ENCODE assay signal across 16 cellular contexts in the genomic region with DNA sequence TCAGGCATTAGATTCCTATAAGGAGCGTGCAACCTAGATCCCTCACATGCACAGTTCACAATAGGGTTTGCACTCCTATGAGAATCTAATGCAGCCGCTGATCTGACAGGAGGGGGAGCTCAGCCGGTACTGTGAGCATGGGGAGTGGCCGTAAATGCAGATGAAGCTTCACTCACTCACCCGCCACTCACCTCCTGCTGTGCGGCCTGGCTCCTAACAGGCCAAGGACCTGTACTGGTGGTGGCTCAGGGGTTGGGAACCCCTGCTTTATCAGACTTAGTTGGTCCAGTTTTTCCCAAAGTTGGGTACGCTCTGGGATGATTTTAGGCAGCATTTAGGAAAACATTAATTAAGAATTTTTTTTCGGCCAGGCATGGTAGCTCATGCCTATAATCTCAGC.
A peak's percentile ranks its signal among the peaks of the same experiment; 100 is the strongest.
DNase-seq lines count a peak whose midpoint lies in the region; ATAC-seq lines count a peak whose summit lies in the region.
"Had no signal": no experiment of that assay in that cellular context is flagged by ENCODE, and none has a peak within 500 bp of the region (broad histone marks: within the 10 kb centered on the region; RNA-seq: fewer than 3 reads in every experiment).

No MANE protein-coding gene starts in this region.

- no peak overlapping the region for H3K9ac ChIP-seq in mesendoderm (ENCODE audit: low read length)
- H3K9ac ChIP-seq: GM23248, KMS-11 had no signal

- no peak overlapping the region for H3K56ac ChIP-seq in mesendoderm (ENCODE audit: low read length)

- H3K18ac ChIP-seq in mesendoderm (ENCODE audit: low read length), result no peak overlapping the region

- H3K79me2 ChIP-seq in mesendoderm (ENCODE audit: control insufficient read depth, insufficient read depth, low read length), result no peaks in the 10 kb centered on the region

- H2BK120ac ChIP-seq in mesendoderm (ENCODE audit: low read depth, low read length), result no peak overlapping the region

- H3K79me1 ChIP-seq in mesendoderm (ENCODE audit: low read length), result no peaks in the 10 kb centered on the region

- no peak overlapping the region for H4K8ac ChIP-seq in mesendoderm (ENCODE audit: low read depth, low read length)

- no peak overlapping the region for H4K5ac ChIP-seq in mesendoderm (ENCODE audit: low read length)

- no peaks in the 10 kb centered on the region for H3K4me1 ChIP-seq in mesendoderm (ENCODE audit: control insufficient read depth, low read depth, low read length)
- H3K4me1 ChIP-seq: psoas muscle had no signal

- no peak overlapping the region for H2AK5ac ChIP-seq in mesendoderm (ENCODE audit: low read length)

- peak; percentile 67 for DNase-seq in H7
- peak; percentile 16 for DNase-seq in NCI-H146 treated with DMSO at 0.1 percent for 48 hours (lab: John Stamatoyannopoulos, UW; ENCODE audit: unreplicated experiment)
- DNase-seq in SW480 (ENCODE audit: low spot score), result peak; percentile 21
- DNase-seq in mesendoderm, result peak; percentile 84
- DNase-seq in MV-4-11 (lab: John Stamatoyannopoulos, UW), result no peak
- DNase-seq in NCI-H187 treated with DMSO at 0.1 percent for 48 hours (lab: John Stamatoyannopoulos, UW), result no peak
- DNase-seq: activated CD8-positive, alpha-beta T cell treated with anti-CD3 and anti-CD28 coated beads, Interleukin-2, amount 10 ng/mL, durations not matched to agents 7 days and 5 days; activated naive CD8-positive, alpha-beta T cell treated with anti-CD3 and anti-CD28 coated beads for 36 hours; GM23248; mammary epithelial cell; natural killer cell; NCI-H1417; psoas muscle had no signal

- ATAC-seq in GM21515 (IDR thresholded peaks at IDR 0.05; ENCODE audit: unreplicated experiment), result no peak
- ATAC-seq: activated CD8-positive, alpha-beta T cell treated with anti-CD3 and anti-CD28 coated beads, Interleukin-2, amount 10 ng/mL, durations not matched to agents 7 days and 5 days; esophagus mucosa; natural killer cell; psoas muscle had no signal

- H3K4me2 ChIP-seq in mesendoderm (ENCODE audit: low read length), result no peak overlapping the region
- H3K4me2 ChIP-seq: KMS-11 had no signal

- WGBS in mesendoderm (ENCODE audit: extremely low coverage, insufficient coverage, low lambda C conversion rate), result no CpG with 5 or more reads among the region's 8 CpGs

- H2BK5ac ChIP-seq in mesendoderm (ENCODE audit: low read length), result no peak overlapping the region

- H3K27me3 ChIP-seq in H7 (ENCODE audit: control insufficient read depth, insufficient read depth, low read length) (no peaks in the 10 kb centered on the region), mesendoderm (ENCODE audit: insufficient read depth, low read length, poor library complexity) (no peaks in the 10 kb centered on the region)

- H3K4ac ChIP-seq in mesendoderm (ENCODE audit: low read depth, low read length), result no peak overlapping the region

- H3K36me3 ChIP-seq in H7 (replicated peaks; ENCODE audit: control insufficient read depth, insufficient read depth, low read length) (no peaks in the 10 kb centered on the region), mesendoderm (ENCODE audit: control insufficient read depth, insufficient read depth, low read length) (no peaks in the 10 kb centered on the region)

- H3K4me3 ChIP-seq in H7 (ENCODE audit: insufficient read depth, low read depth, low read length) (no peak overlapping the region), mesendoderm (ENCODE audit: low read length) (no peak overlapping the region)
- H3K4me3 ChIP-seq: GM23248, psoas muscle had no signal

- H3K27ac ChIP-seq in mesendoderm (ENCODE audit: low read depth, low read length), result no peak overlapping the region
- H3K27ac ChIP-seq: GM23248, KMS-11, psoas muscle had no signal

- H2BK15ac ChIP-seq in mesendoderm (replicated peaks; ENCODE audit: low read depth), result no peak overlapping the region

- no peak overlapping the region for H3K23ac ChIP-seq in mesendoderm (ENCODE audit: low read length)

Comparison
In these comparisons a context has a peak if more than half of its experiments do, and no peak if none do; other contexts are left out.
1. DNase-seq: peak in H7 (single experiment), NCI-H146 treated with DMSO at 0.1 percent for 48 hours (single experiment), SW480 (single experiment) and mesendoderm (single experiment); none in MV-4-11 (single experiment) and NCI-H187 treated with DMSO at 0.1 percent for 48 hours (single experiment).